ENCODE assay signal across 8 cellular contexts in genomic region chr20:31547720-31548298, GRCh38. TPM values are rescaled to one million over a fixed set of nuclear protein-coding genes. Genes with fewer than 3 reads are reported as not detected.
DNase-seq lines count a peak whose midpoint lies in the region; ATAC-seq and TF ChIP-seq lines count a peak whose summit lies in the region.

No MANE protein-coding gene starts in this region.

- no peak for ATAC-seq in heart left ventricle
- no peak for ATAC-seq in Right ventricle myocardium inferior

- H3K9ac ChIP-seq in mesendoderm (ENCODE audit: low read length) = peak overlapping the region; percentile 70

- intact Hi-C loops in heart left ventricle (cut with DNase I) (no loop called here), Right ventricle myocardium inferior (cut with DNase I) (no loop called here), MCF 10A (cut with micrococcal nuclease) (no loop called here)

- H4K5ac ChIP-seq in mesendoderm (ENCODE audit: low read length) = no peak overlapping the region

- no peak overlapping the region for H2BK120ac ChIP-seq in mesendoderm (ENCODE audit: low read depth, low read length)

- H3K27me3 ChIP-seq in heart left ventricle (no peaks in the 10 kb centered on the region), mesendoderm (ENCODE audit: insufficient read depth, low read length, poor library complexity) (no peaks in the 10 kb centered on the region)

- peaks cover 14% of the 10 kb centered on the region for H3K4me1 Mint-ChIP-seq in MCF 10A (ENCODE audit: insufficient read depth, unreplicated experiment)

- H3K36me3 ChIP-seq in heart left ventricle (peaks cover 0 to 89% (median 57%) of the 10 kb centered on the region in 9 donors), mesendoderm (ENCODE audit: control insufficient read depth, insufficient read depth, low read length) (peaks cover 8% of the 10 kb centered on the region), urinary bladder (ENCODE audit: insufficient read depth) (peaks cover 2% of the 10 kb centered on the region)

- H4K8ac ChIP-seq in mesendoderm (ENCODE audit: low read depth, low read length) = no peak overlapping the region

- no peak for DNase-seq in heart left ventricle
- no peak for DNase-seq in Right ventricle myocardium inferior (ENCODE audit: missing footprints)
- DNase-seq in MCF 10A (ENCODE audit: unreplicated experiment) = no peak
- DNase-seq in mesendoderm = no peak
- DNase-seq in stimulated activated naive CD4-positive, alpha-beta T cell treated with Interleukin-2 at 50 U/mL for 16 hours (lab: John Stamatoyannopoulos, UW) = no peak
- DNase-seq in globus pallidus (ENCODE audit: low spot score) = no peak
- no peak for DNase-seq in hypothalamus (lab: John Stamatoyannopoulos, UW)

- no peak overlapping the region for H2BK5ac ChIP-seq in mesendoderm (ENCODE audit: low read length)

- H3K27me3 Mint-ChIP-seq in MCF 10A (ENCODE audit: insufficient read depth, unreplicated experiment) = no peaks in the 10 kb centered on the region

- no peaks in the 10 kb centered on the region for H3K9me3 Mint-ChIP-seq in MCF 10A (ENCODE audit: unreplicated experiment)

- no peak overlapping the region for H3K18ac ChIP-seq in mesendoderm (ENCODE audit: low read length)

- TF ChIP-seq CTCF in heart left ventricle (IDR thresholded peaks at IDR 0.05) = no peak
- no peak for TF ChIP-seq CTCF in MCF 10A (IDR thresholded peaks at IDR 0.05; ENCODE audit: unreplicated experiment)

- POLR2A ChIA-PET in MCF 10A (lab: Yijun Ruan, JAX) = interaction anchor here (0.6 to 3.8 kb wide), 23 partner anchors 9 to 809 kb away, joined by 3 to 32 read pairs (median 5); partner anchors contain the start of genes ID1 and TPX2

- TF ChIP-seq POLR2A in heart left ventricle (IDR thresholded peaks at IDR 0.05) = no peak

- H3K27ac Mint-ChIP-seq in MCF 10A (ENCODE audit: low read depth, unreplicated experiment) = peak overlapping the region; percentile 97

- CTCF ChIA-PET in MCF 10A (lab: Yijun Ruan, JAX) = interaction anchor here (0.6 to 21.4 kb wide), 9 partner anchors 11 to 365 kb away, joined by 3 to 278 read pairs (median 5); partner anchors contain the start of gene HM13

- H3K36me3 Mint-ChIP-seq in MCF 10A (ENCODE audit: insufficient read depth, unreplicated experiment) = peaks cover 76% of the 10 kb centered on the region

- no peak overlapping the region for H2AK5ac ChIP-seq in mesendoderm (ENCODE audit: low read length)

- H3K9me3 ChIP-seq in heart left ventricle = no peaks in the 10 kb centered on the region

- H3K56ac ChIP-seq in mesendoderm (ENCODE audit: low read length) = peak overlapping the region; percentile 84

- H3K27ac ChIP-seq in heart left ventricle (peak overlapping the region; percentile 70 to 91 (median 84)), mesendoderm (ENCODE audit: low read depth, low read length) (no peak overlapping the region), urinary bladder (ENCODE audit: low read depth) (no peak overlapping the region)

- WGBS in heart left ventricle, 4 donors = 48 to 55% (median 49%) methylated on average over 6 of the region's 6 CpGs
- 100% methylated on average over 1 of the region's 6 CpGs for WGBS in mesendoderm (ENCODE audit: extremely low coverage, insufficient coverage, low lambda C conversion rate)
- 44% methylated on average over 6 of the region's 6 CpGs for WGBS in urinary bladder

- no peak overlapping the region for H2BK15ac ChIP-seq in mesendoderm (replicated peaks; ENCODE audit: low read depth)

- H3K4me2 ChIP-seq in mesendoderm (ENCODE audit: low read length) = peak overlapping the region; percentile 30

- H3K4me3 Mint-ChIP-seq in MCF 10A (ENCODE audit: unreplicated experiment) = peak overlapping the region; percentile 82

- BruUV-seq in MCF 10A (replicated peaks; lab: Mats Ljungman, UMichigan) = TSS peak; percentile 70

- no peak overlapping the region for H3K4ac ChIP-seq in mesendoderm (ENCODE audit: low read depth, low read length)

- H3K79me2 ChIP-seq in mesendoderm (ENCODE audit: control insufficient read depth, insufficient read depth, low read length) = peaks cover 3% of the 10 kb centered on the region

- H3K79me1 ChIP-seq in mesendoderm (ENCODE audit: low read length) = peaks cover 2% of the 10 kb centered on the region

- peaks cover 0 to 31% (median 7%) of the 10 kb centered on the region in 12 donors for H3K4me1 ChIP-seq in heart left ventricle
- H3K4me1 ChIP-seq in mesendoderm (ENCODE audit: control insufficient read depth, low read depth, low read length) = no peaks in the 10 kb centered on the region
- H3K4me1 ChIP-seq in urinary bladder (ENCODE audit: insufficient read depth) = no peaks in the 10 kb centered on the region

- H3K4me3 ChIP-seq in heart left ventricle (peak overlapping the region; percentile 26 to 76 (median 59)), mesendoderm (ENCODE audit: low read length) (peak overlapping the region; percentile 42), urinary bladder (ENCODE audit: low read depth, low read length) (peak overlapping the region; percentile 19)

- no peak overlapping the region for H3K23ac ChIP-seq in mesendoderm (ENCODE audit: low read length)

RNA-seq across cellular contexts. Expression of gene HM13, which starts 33.6 kb away (rescaled TPM):
- total RNA-seq in heart left ventricle = 100 to 1,000 TPM in 1 of 9 donors, 10 to 100 TPM in 8; 22.3 to 110 (median 39.8) TPM
- 100 to 1,000 TPM in 1 of 2 donors, 10 to 100 TPM in 1; 41.0 to 119 TPM for polyA plus RNA-seq in heart left ventricle
- total RNA-seq in Right ventricle myocardium inferior = 46.7 TPM
- 276 and 338 TPM in 2 replicates for total RNA-seq in MCF 10A (2022)
- 135 TPM for polyA plus RNA-seq in mesendoderm (2013, experiment 1 of 2)
- polyA plus RNA-seq in mesendoderm (2013, experiment 2 of 2) = 133 TPM
- total RNA-seq in urinary bladder = 48.8 TPM
- 90.4 TPM for polyA plus RNA-seq in urinary bladder

RNA-seq across cellular contexts. Expression of gene ID1, which starts 57.3 kb away (rescaled TPM):
- 100 to 1,000 TPM in 6 of 9 donors, 10 to 100 TPM in 3; 72.4 to 619 (median 112) TPM for total RNA-seq in heart left ventricle
- 100 to 1,000 TPM; 140 to 327 TPM for polyA plus RNA-seq in heart left ventricle
- 98.9 TPM for total RNA-seq in Right ventricle myocardium inferior
- total RNA-seq in MCF 10A (2022) = 35.7 and 38.4 TPM in 2 replicates
- 298 TPM for polyA plus RNA-seq in mesendoderm (2013, experiment 1 of 2)
- polyA plus RNA-seq in mesendoderm (2013, experiment 2 of 2) = 282 TPM
- total RNA-seq in urinary bladder = 500 TPM
- 683 TPM for polyA plus RNA-seq in urinary bladder

Comparison
In these comparisons a context has a peak if more than half of its experiments do, and no peak if none do; other contexts are left out.
1. H3K27ac ChIP-seq: peak in heart left ventricle (12 of 12); none in mesendoderm (single experiment) and urinary bladder (single experiment).
2. Peak in every context shown above with its lines, with median percentiles within 50 percentile points of each other: H3K4me3 ChIP-seq.